Comparison of ENCODE assay signal across 15 cellular contexts in genomic region chr15:57500256-57500655, GRCh38.
"Had no signal": no experiment of that assay in that cellular context is flagged by ENCODE, and none has a peak within 500 bp of the region (broad histone marks: within the 10 kb centered on the region; RNA-seq: fewer than 3 reads in every experiment).

No MANE protein-coding gene starts in this region.

- H3K9me3 Mint-ChIP-seq: activated naive CD4-positive, alpha-beta T cell treated with anti-CD3 and anti-CD28 coated beads, Interleukin-2, amount 50 U/mL, for 72 hours; activated T-helper 1 cell treated with anti-CD3 and anti-CD28 coated beads, Interleukin-12 subunit alpha, Interleukin-12 subunit beta, Interleukin-2, Interleukin-4 antibody, amounts not matched to agents 30 ng/mL and 10 ng/mL and 1 ng/mL, durations not matched to agents 14 hours and 24 hours and 36 hours; natural killer cell treated with Interleukin-12 subunit alpha and Interleukin-12 subunit beta and Interleukin-15 and Interleukin-18, amount 100 ng/mL, for 72 hours; stimulated activated effector memory CD8-positive, alpha-beta T cell treated with anti-CD3 and anti-CD28 coated beads, Interleukin-12 subunit alpha, Interleukin-12 subunit beta, amount 100 ng/mL, for 72 hours had no signal

- H3K36me3 Mint-ChIP-seq: activated naive CD4-positive, alpha-beta T cell treated with anti-CD3 and anti-CD28 coated beads, Interleukin-2, amount 50 U/mL, for 72 hours; natural killer cell treated with Interleukin-12 subunit alpha and Interleukin-12 subunit beta and Interleukin-15 and Interleukin-18, amount 100 ng/mL, for 72 hours; stimulated activated effector memory CD8-positive, alpha-beta T cell treated with anti-CD3 and anti-CD28 coated beads, Interleukin-12 subunit alpha, Interleukin-12 subunit beta, amount 100 ng/mL, for 72 hours had no signal

- H3K4me3 ChIP-seq: dorsolateral prefrontal cortex, sigmoid colon, thoracic aorta had no signal

- H3K27ac Mint-ChIP-seq: activated naive CD4-positive, alpha-beta T cell treated with anti-CD3 and anti-CD28 coated beads, Interleukin-2, amount 50 U/mL, for 72 hours; activated T-helper 1 cell treated with anti-CD3 and anti-CD28 coated beads, Interleukin-12 subunit alpha, Interleukin-12 subunit beta, Interleukin-2, Interleukin-4 antibody, amounts not matched to agents 30 ng/mL and 10 ng/mL and 1 ng/mL, durations not matched to agents 14 hours and 24 hours and 36 hours; stimulated activated effector memory CD8-positive, alpha-beta T cell treated with anti-CD3 and anti-CD28 coated beads, Interleukin-12 subunit alpha, Interleukin-12 subunit beta, amount 100 ng/mL, for 72 hours had no signal

- H3K9me3 ChIP-seq: sigmoid colon, thoracic aorta had no signal

- DNase-seq: activated CD4-positive, alpha-beta T cell treated with anti-CD3 and anti-CD28 coated beads for 1 hour; activated CD4-positive, alpha-beta T cell treated with anti-CD3 and anti-CD28 coated beads, Interleukin-2, amount 50 U/mL, for 4 hours; activated gamma-delta T cell treated with Interleukin-2 at 50 U/mL for 16 hours; activated T-cell treated with anti-CD3 and anti-CD28 coated beads for 4 hours; amniotic stem cell; caudate nucleus; dorsolateral prefrontal cortex; erythroblast; sigmoid colon; stimulated activated CD4-positive, alpha-beta T cell treated with anti-CD3 and anti-CD28 coated beads, Interleukin-4, amount 100 ng/mL, for 24 hours had no signal

- H3K27me3 ChIP-seq: dorsolateral prefrontal cortex, sigmoid colon had no signal

- H3K4me1 Mint-ChIP-seq: stimulated activated effector memory CD8-positive, alpha-beta T cell treated with anti-CD3 and anti-CD28 coated beads, Interleukin-12 subunit alpha, Interleukin-12 subunit beta, amount 100 ng/mL, for 72 hours had no signal

- H3K36me3 ChIP-seq: sigmoid colon, thoracic aorta had no signal

- H3K27ac ChIP-seq: dorsolateral prefrontal cortex, sigmoid colon had no signal

- H3K4me3 Mint-ChIP-seq: activated T-helper 1 cell treated with anti-CD3 and anti-CD28 coated beads, Interleukin-12 subunit alpha, Interleukin-12 subunit beta, Interleukin-2, Interleukin-4 antibody, amounts not matched to agents 30 ng/mL and 10 ng/mL and 1 ng/mL, durations not matched to agents 14 hours and 24 hours and 36 hours; natural killer cell treated with Interleukin-12 subunit alpha and Interleukin-12 subunit beta and Interleukin-15 and Interleukin-18, amount 100 ng/mL, for 72 hours; stimulated activated effector memory CD8-positive, alpha-beta T cell treated with anti-CD3 and anti-CD28 coated beads, Interleukin-12 subunit alpha, Interleukin-12 subunit beta, amount 100 ng/mL, for 72 hours had no signal
